19 cellular contexts compared by ENCODE assay signal in the genomic region with DNA sequence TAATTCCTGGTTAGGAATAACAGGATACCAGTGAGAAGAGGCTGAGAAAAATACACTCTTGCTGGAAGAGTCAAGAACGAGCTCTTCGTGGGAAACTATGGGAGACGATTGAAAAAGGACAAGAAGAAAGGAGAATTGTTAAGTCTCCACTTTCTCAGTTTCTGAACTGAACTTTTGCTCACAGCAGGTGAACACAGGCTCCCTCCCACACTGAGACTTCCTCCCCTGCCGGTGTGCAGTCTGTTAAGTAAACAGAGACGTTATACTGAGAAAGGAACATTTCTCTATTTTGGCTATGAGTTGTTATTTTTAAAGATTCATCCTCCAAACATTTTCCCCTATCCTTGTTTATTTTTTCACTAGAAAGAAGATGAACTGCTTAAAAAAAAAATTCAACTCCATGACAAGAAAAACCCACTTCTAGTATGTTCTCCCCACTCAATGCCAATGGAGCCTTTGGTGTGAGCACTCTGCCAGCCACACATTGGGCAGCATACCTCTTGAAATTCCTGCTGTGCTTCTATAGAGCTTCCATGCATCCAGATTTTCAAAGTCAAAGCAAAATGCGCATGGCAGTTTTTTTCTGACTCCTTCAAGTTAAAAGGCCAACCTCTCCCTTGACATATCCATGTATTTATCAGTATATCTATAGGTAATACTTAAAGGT.
DNase-seq lines count a peak whose midpoint lies in the region; ATAC-seq and TF ChIP-seq lines count a peak whose summit lies in the region.
"Had no signal": no experiment of that assay in that cellular context is flagged by ENCODE, and none has a peak within 500 bp of the region (broad histone marks: within the 10 kb centered on the region; RNA-seq: fewer than 3 reads in every experiment).

No MANE protein-coding gene starts in this region.

- TF ChIP-seq POLR2A in body of pancreas (IDR thresholded peaks at IDR 0.05), result no peak

- H3K27ac ChIP-seq in body of pancreas (no peak overlapping the region), colonic mucosa (no peak overlapping the region)

- H3K9me3 ChIP-seq in body of pancreas, result no peaks in the 10 kb centered on the region
- H3K9me3 ChIP-seq in colonic mucosa, result no peaks in the 10 kb centered on the region

- WGBS in body of pancreas, 2 donors, result 35 to 38% methylated on average over 6 of the region's 6 CpGs

- DNase-seq in astrocyte of the spinal cord (ENCODE audit: low read depth, low spot score) (peak; percentile 57), smooth muscle cell of the brain vasculature (ENCODE audit: low read depth, low spot score) (peak; percentile 73), body of pancreas (no peak), colonic mucosa (no peak)
- DNase-seq: ACHN, AML-193, COR-L47, DMS153, H7, KG1, NCI-H1436, NCI-H2029, NCI-H2171, NCI-H446 treated with DMSO at 0.1 percent for 48 hours, NCI-H748 treated with DMSO at 0.1 percent for 48 hours, SW 1271 had no signal

- ATAC-seq in GM19351 (IDR thresholded peaks at IDR 0.05; ENCODE audit: unreplicated experiment) (peak; percentile 56), HG02870 (IDR thresholded peaks at IDR 0.05; ENCODE audit: unreplicated experiment) (peak; percentile 62), HG03039 (IDR thresholded peaks at IDR 0.05; ENCODE audit: unreplicated experiment) (no peak), body of pancreas (no peak)

- no peak overlapping the region for H3K9ac ChIP-seq in colonic mucosa (ENCODE audit: low read depth in 2 of 2, low read length in 2 of 2)

- H3K4me1 ChIP-seq in body of pancreas, result no peaks in the 10 kb centered on the region
- no peaks in the 10 kb centered on the region for H3K4me1 ChIP-seq in colonic mucosa

- no peaks in the 10 kb centered on the region for H3K36me3 ChIP-seq in body of pancreas (replicated peaks in 1 of 2; ENCODE audit: insufficient read depth in 1 of 2, low read depth in 2 of 2)
- no peaks in the 10 kb centered on the region for H3K36me3 ChIP-seq in colonic mucosa

- H3K4me3 ChIP-seq in astrocyte of the spinal cord (ENCODE audit: low read depth, low read length) (no peak overlapping the region), body of pancreas (no peak overlapping the region), colonic mucosa (no peak overlapping the region)

- TF ChIP-seq CTCF in astrocyte of the spinal cord (IDR thresholded peaks at IDR 0.05; ENCODE audit: low read depth, low read length), result no peak
- no peak for TF ChIP-seq CTCF in body of pancreas (IDR thresholded peaks at IDR 0.05)
- no peak for TF ChIP-seq CTCF in colonic mucosa (IDR thresholded peaks at IDR 0.05)

- in situ Hi-C loops in astrocyte of the spinal cord (cut with HindIII; ENCODE audit: low sequenced_read_pairs), result no loop called here

- intact Hi-C loops in body of pancreas (cut with DNase I) (no loop called here), colonic mucosa (cut with DNase I) (no loop called here)

- H3K27me3 ChIP-seq in body of pancreas (no peaks in the 10 kb centered on the region), colonic mucosa (no peaks in the 10 kb centered on the region)

Comparison
In these comparisons a context has a peak if more than half of its experiments do, and no peak if none do; other contexts are left out.
1. ATAC-seq: peak in GM19351 (single experiment) and HG02870 (single experiment); none in HG03039 (single experiment) and body of pancreas (single experiment).
2. DNase-seq: peak in astrocyte of the spinal cord (single experiment) and smooth muscle cell of the brain vasculature (single experiment); none in body of pancreas (0 of 4) and colonic mucosa (single experiment).